In the genomic region with DNA sequence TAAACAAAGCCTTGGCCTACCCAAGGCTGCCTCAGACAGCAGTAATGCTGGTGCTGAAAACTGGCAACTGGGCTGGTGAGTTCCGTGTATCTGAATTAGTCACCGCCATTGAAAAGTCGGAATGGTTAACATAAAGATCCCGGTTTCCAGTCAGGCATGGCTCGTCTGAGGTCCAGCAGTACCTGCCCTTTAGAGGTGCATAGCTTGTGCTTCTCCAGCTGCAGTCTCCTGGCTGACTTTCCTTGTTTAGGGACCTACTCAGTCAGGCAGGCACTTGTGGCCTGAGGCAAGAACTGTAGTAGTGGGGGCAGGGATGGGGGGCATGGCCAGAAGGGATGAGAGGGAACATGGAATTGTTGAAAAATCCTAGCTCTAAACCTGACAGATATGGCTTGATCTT, we compare ENCODE assay signal across 20 cellular contexts.
DNase-seq lines count a peak whose midpoint lies in the region; ATAC-seq and TF ChIP-seq lines count a peak whose summit lies in the region.
"Had no signal": no experiment of that assay in that cellular context is flagged by ENCODE, and none has a peak within 500 bp of the region (broad histone marks: within the 10 kb centered on the region; RNA-seq: fewer than 3 reads in every experiment).

No MANE protein-coding gene starts in this region.

- no peak for ATAC-seq in stimulated activated naive CD8-positive, alpha-beta T cell treated with anti-CD3 and anti-CD28 coated beads, Interleukin-15, Interleukin-2, amounts not matched to agents 100 U/mL and 50 U/mL, for 24 hours
- no peak for ATAC-seq in activated CD8-positive, alpha-beta T cell treated with anti-CD3 and anti-CD28 coated beads, Interleukin-2, amount 10 ng/mL, durations not matched to agents 7 days and 5 days
- ATAC-seq in HG02588 (IDR thresholded peaks at IDR 0.05; ENCODE audit: unreplicated experiment) = no peak
- ATAC-seq: activated T-cell treated with anti-CD3 and anti-CD28 coated beads, Interleukin-2, amount 50 U/mL, for 4 hours had no signal

- POLR2A ChIA-PET in activated CD8-positive, alpha-beta T cell treated with anti-CD3 and anti-CD28 coated beads, Interleukin-2, amount 10 ng/mL, durations not matched to agents 7 days and 5 days (lab: Charles Lee) = no interaction called here

- no peak overlapping the region for H3K4me3 ChIP-seq in mesendoderm (ENCODE audit: low read length)
- no peak overlapping the region for H3K4me3 ChIP-seq in breast epithelium
- H3K4me3 ChIP-seq: SK-N-MC had no signal

- no peak overlapping the region for H3K9ac ChIP-seq in mesendoderm (ENCODE audit: low read length)

- no peak overlapping the region for H4K8ac ChIP-seq in mesendoderm (ENCODE audit: low read depth, low read length)

- peak overlapping the region; percentile 100 for H3K27ac Mint-ChIP-seq in stimulated activated naive CD8-positive, alpha-beta T cell treated with anti-CD3 and anti-CD28 coated beads, Interleukin-15, Interleukin-2, amounts not matched to agents 100 ng/mL and 50 ng/mL, for 24 hours
- peak overlapping the region; percentile 27 for H3K27ac Mint-ChIP-seq in activated CD8-positive, alpha-beta T cell treated with anti-CD3 and anti-CD28 coated beads, Interleukin-2, amount 10 ng/mL, durations not matched to agents 7 days and 5 days

- no peak overlapping the region for H2AK5ac ChIP-seq in mesendoderm (ENCODE audit: low read length)

- H3K27me3 ChIP-seq in mesendoderm (ENCODE audit: insufficient read depth, low read length, poor library complexity) (no peaks in the 10 kb centered on the region), breast epithelium (no peaks in the 10 kb centered on the region)

- peaks cover 91% of the 10 kb centered on the region for H3K4me1 Mint-ChIP-seq in stimulated activated naive CD8-positive, alpha-beta T cell treated with anti-CD3 and anti-CD28 coated beads, Interleukin-15, Interleukin-2, amounts not matched to agents 100 ng/mL and 50 ng/mL, for 24 hours (ENCODE audit: low read depth)
- peaks cover 80% of the 10 kb centered on the region for H3K4me1 Mint-ChIP-seq in activated CD8-positive, alpha-beta T cell treated with anti-CD3 and anti-CD28 coated beads, Interleukin-2, amount 10 ng/mL, durations not matched to agents 7 days and 5 days (ENCODE audit: low read depth)

- no peaks in the 10 kb centered on the region for H3K79me2 ChIP-seq in mesendoderm (ENCODE audit: control insufficient read depth, insufficient read depth, low read length)

- H2BK5ac ChIP-seq in mesendoderm (ENCODE audit: low read length) = no peak overlapping the region

- peaks cover 26% of the 10 kb centered on the region for H3K4me1 ChIP-seq in mesendoderm (ENCODE audit: control insufficient read depth, low read depth, low read length)
- H3K4me1 ChIP-seq in breast epithelium = no peaks in the 10 kb centered on the region

- no peak overlapping the region for H3K4me2 ChIP-seq in mesendoderm (ENCODE audit: low read length)

- WGBS in mesendoderm (ENCODE audit: extremely low coverage, insufficient coverage, low lambda C conversion rate) = no CpG with 5 or more reads among the region's 5 CpGs

- H2BK120ac ChIP-seq in mesendoderm (ENCODE audit: low read depth, low read length) = no peak overlapping the region

- H3K36me3 ChIP-seq in mesendoderm (ENCODE audit: control insufficient read depth, insufficient read depth, low read length) (no peaks in the 10 kb centered on the region), breast epithelium (no peaks in the 10 kb centered on the region)

- H3K27me3 Mint-ChIP-seq in stimulated activated naive CD8-positive, alpha-beta T cell treated with anti-CD3 and anti-CD28 coated beads, Interleukin-15, Interleukin-2, amounts not matched to agents 100 ng/mL and 50 ng/mL, for 24 hours = no peaks in the 10 kb centered on the region
- H3K27me3 Mint-ChIP-seq in activated CD8-positive, alpha-beta T cell treated with anti-CD3 and anti-CD28 coated beads, Interleukin-2, amount 10 ng/mL, durations not matched to agents 7 days and 5 days (ENCODE audit: low read depth) = no peaks in the 10 kb centered on the region

- no peaks in the 10 kb centered on the region for H3K9me3 ChIP-seq in breast epithelium

- H3K56ac ChIP-seq in mesendoderm (ENCODE audit: low read length) = no peak overlapping the region

- no peak overlapping the region for H4K5ac ChIP-seq in mesendoderm (ENCODE audit: low read length)

- TF ChIP-seq CTCF in breast epithelium (IDR thresholded peaks at IDR 0.05) = no peak

- no peak overlapping the region for H3K23ac ChIP-seq in mesendoderm (ENCODE audit: low read length)

- H3K79me1 ChIP-seq in mesendoderm (ENCODE audit: low read length) = peaks cover 4% of the 10 kb centered on the region

- TF ChIP-seq POLR2A in breast epithelium (IDR thresholded peaks at IDR 0.05) = no peak

- H3K4ac ChIP-seq in mesendoderm (ENCODE audit: low read depth, low read length) = no peak overlapping the region

- intact Hi-C loops in breast epithelium (cut with DNase I; ENCODE audit: low total_unique reads) = no loop called here

- H2BK15ac ChIP-seq in mesendoderm (replicated peaks; ENCODE audit: low read depth) = no peak overlapping the region

- DNase-seq in stimulated activated naive CD8-positive, alpha-beta T cell treated with anti-CD3 and anti-CD28 coated beads, Interleukin-15, Interleukin-2, amounts not matched to agents 100 U/mL and 50 U/mL, for 24 hours = no peak
- DNase-seq in activated CD8-positive, alpha-beta T cell treated with anti-CD3 and anti-CD28 coated beads, Interleukin-2, amount 10 ng/mL, durations not matched to agents 7 days and 5 days = no peak
- DNase-seq in mesendoderm (peak; percentile 46), breast epithelium (ENCODE audit: low spot score in 2 of 2) (no peak), NCI-H1436 treated with DMSO at 0.1 percent for 48 hours (lab: John Stamatoyannopoulos, UW) (no peak)
- DNase-seq in stimulated activated CD4-positive, alpha-beta T cell treated with anti-CD3 and anti-CD28 coated beads, Interleukin-1b, Interleukin-23, amount 100 ng/mL, for 48 hours = no peak
- DNase-seq: activated T-cell treated with anti-CD3 and anti-CD28 coated beads, Interleukin-2, amount 50 U/mL, for 4 hours; C1 segment of cervical spinal cord; EL; kidney glomerular epithelial cell; NCI-H1048; NCI-H2029; NCI-H2227 treated with DMSO at 0.1 percent for 48 hours; stimulated activated CD4-positive, alpha-beta T cell treated with anti-CD3 and anti-CD28 coated beads, Interleukin-2, amount 100 ng/mL, for 48 hours; stimulated activated naive CD4-positive, alpha-beta T cell treated with Interleukin-2 at 50 U/mL for 16 hours; T-helper 2 cell had no signal

- H3K9me3 Mint-ChIP-seq in stimulated activated naive CD8-positive, alpha-beta T cell treated with anti-CD3 and anti-CD28 coated beads, Interleukin-15, Interleukin-2, amounts not matched to agents 100 ng/mL and 50 ng/mL, for 24 hours = no peaks in the 10 kb centered on the region
- H3K9me3 Mint-ChIP-seq in activated CD8-positive, alpha-beta T cell treated with anti-CD3 and anti-CD28 coated beads, Interleukin-2, amount 10 ng/mL, durations not matched to agents 7 days and 5 days (ENCODE audit: insufficient read depth) = no peaks in the 10 kb centered on the region

- H3K27ac ChIP-seq in mesendoderm (ENCODE audit: low read depth, low read length) (no peak overlapping the region), breast epithelium (no peak overlapping the region)
- H3K27ac ChIP-seq: epithelial cell of prostate, SK-N-MC had no signal

- peak overlapping the region; percentile 19 for H3K4me3 Mint-ChIP-seq in stimulated activated naive CD8-positive, alpha-beta T cell treated with anti-CD3 and anti-CD28 coated beads, Interleukin-15, Interleukin-2, amounts not matched to agents 100 ng/mL and 50 ng/mL, for 24 hours
- no peak overlapping the region for H3K4me3 Mint-ChIP-seq in activated CD8-positive, alpha-beta T cell treated with anti-CD3 and anti-CD28 coated beads, Interleukin-2, amount 10 ng/mL, durations not matched to agents 7 days and 5 days
- H3K4me3 Mint-ChIP-seq: activated T-cell treated with anti-CD3 and anti-CD28 coated beads, Interleukin-2, amount 50 U/mL, for 4 hours had no signal

- peaks cover 70% of the 10 kb centered on the region for H3K36me3 Mint-ChIP-seq in stimulated activated naive CD8-positive, alpha-beta T cell treated with anti-CD3 and anti-CD28 coated beads, Interleukin-15, Interleukin-2, amounts not matched to agents 100 ng/mL and 50 ng/mL, for 24 hours (ENCODE audit: low read depth)
- H3K36me3 Mint-ChIP-seq in activated CD8-positive, alpha-beta T cell treated with anti-CD3 and anti-CD28 coated beads, Interleukin-2, amount 10 ng/mL, durations not matched to agents 7 days and 5 days (ENCODE audit: low read depth) = peaks cover 45% of the 10 kb centered on the region

- H3K18ac ChIP-seq in mesendoderm (ENCODE audit: low read length) = no peak overlapping the region

- CTCF ChIA-PET in activated CD8-positive, alpha-beta T cell treated with anti-CD3 and anti-CD28 coated beads, Interleukin-2, amount 10 ng/mL, durations not matched to agents 7 days and 5 days (lab: Charles Lee) = interaction anchor here (1.0 to 2.3 kb wide), 4 partner anchors 13 to 82 kb away, joined by 3 to 9 read pairs (median 4); no protein-coding TSS in a partner anchor
